In genomic region chr4:98452091-98452490, GRCh38 we compare ENCODE assay signal across 29 cellular contexts.
"Had no signal": no experiment of that assay in that cellular context is flagged by ENCODE, and none has a peak within 500 bp of the region (broad histone marks: within the 10 kb centered on the region; RNA-seq: fewer than 3 reads in every experiment).

No MANE protein-coding gene starts in this region.

- H3K9me3 ChIP-seq: mucosa of descending colon, neutrophil, prostate gland, suprapubic skin had no signal

- H3K36me3 ChIP-seq: esophagus squamous epithelium, gastrocnemius medialis, neutrophil, prostate gland, right atrium auricular region, suprapubic skin had no signal

- H3K9me3 Mint-ChIP-seq: natural killer cell treated with Interleukin-12 subunit alpha and Interleukin-12 subunit beta and Interleukin-15 and Interleukin-18, amount 100 ng/mL, for 72 hours had no signal

- H3K27ac Mint-ChIP-seq: mesothelial cell of epicardium; natural killer cell treated with Interleukin-12 subunit alpha and Interleukin-12 subunit beta and Interleukin-15 and Interleukin-18, amount 100 ng/mL, for 72 hours; stimulated activated naive CD8-positive, alpha-beta T cell treated with anti-CD3 and anti-CD28 coated beads, Interleukin-15, amount 100 ng/mL, for 72 hours had no signal

- H3K4me1 Mint-ChIP-seq: mesothelial cell of epicardium, neural crest cell had no signal

- DNase-seq: dermis blood vessel endothelial cell; effector memory CD4-positive, alpha-beta T cell; erythroblast; esophagus squamous epithelium; gastrocnemius medialis; head of caudate nucleus; kidney; mesenchymal stem cell; mucosa of descending colon; naive B cell; stimulated activated CD4-positive, alpha-beta T cell treated with anti-CD3 and anti-CD28 coated beads, Interleukin-12 subunit alpha, Interleukin-12 subunit beta, amount 100 ng/mL, for 4 hours; stimulated activated CD4-positive, alpha-beta T cell treated with anti-CD3 and anti-CD28 coated beads, Interleukin-1b, Interleukin-23, amount 100 ng/mL, for 48 hours; stimulated activated CD4-positive, alpha-beta T cell treated with anti-CD3 and anti-CD28 coated beads, Interleukin-4, amount 100 ng/mL, for 1 hour; stimulated activated CD8-positive, alpha-beta memory T cell treated with anti-CD3 and anti-CD28 coated beads, Interleukin-4, amount 100 ng/mL, for 48 hours; stimulated activated naive CD4-positive, alpha-beta T cell; stimulated activated naive CD8-positive, alpha-beta T cell treated with anti-CD3 and anti-CD28 coated beads, Interleukin-15, amount 100 ng/mL, for 72 hours; trophoblast cell had no signal

- H3K4me3 Mint-ChIP-seq: mesothelial cell of epicardium; naive B cell; natural killer cell treated with Interleukin-12 subunit alpha and Interleukin-12 subunit beta and Interleukin-15 and Interleukin-18, amount 100 ng/mL, for 72 hours; neural crest cell; stimulated activated naive CD8-positive, alpha-beta T cell treated with anti-CD3 and anti-CD28 coated beads, Interleukin-15, amount 100 ng/mL, for 72 hours had no signal

- H3K4me1 ChIP-seq: gastrocnemius medialis, prostate gland, right atrium auricular region had no signal

- H3K27me3 ChIP-seq: esophagus squamous epithelium, gastrocnemius medialis, neutrophil, right atrium auricular region, suprapubic skin had no signal

- ATAC-seq: gastrocnemius medialis; left lobe of liver; mucosa of descending colon; natural killer cell treated with Interleukin-12 subunit alpha and Interleukin-12 subunit beta and Interleukin-15 and Interleukin-18, amount 100 ng/mL, for 72 hours; sciatic nerve; stimulated activated naive CD8-positive, alpha-beta T cell treated with anti-CD3 and anti-CD28 coated beads, Interleukin-15, amount 100 ng/mL, for 72 hours had no signal

- H3K27ac ChIP-seq: coronary artery, esophagus squamous epithelium, gastrocnemius medialis, neutrophil, prostate gland, right atrium auricular region, suprapubic skin had no signal

- H3K4me3 ChIP-seq: coronary artery, esophagus squamous epithelium, gastrocnemius medialis, mucosa of descending colon, prostate gland, right atrium auricular region, smooth muscle cell, suprapubic skin had no signal

- FAIRE-seq: endothelial cell of umbilical vein, kidney had no signal

- H3K4me2 ChIP-seq: smooth muscle cell had no signal

- H3K27me3 Mint-ChIP-seq: naive B cell; natural killer cell treated with Interleukin-12 subunit alpha and Interleukin-12 subunit beta and Interleukin-15 and Interleukin-18, amount 100 ng/mL, for 72 hours; stimulated activated naive CD8-positive, alpha-beta T cell treated with anti-CD3 and anti-CD28 coated beads, Interleukin-15, amount 100 ng/mL, for 72 hours had no signal

- H3K36me3 Mint-ChIP-seq: mesothelial cell of epicardium had no signal
